Comparison of ENCODE assay signal across 13 cellular contexts in genomic region chr2:75516378-75517122, GRCh38. TPM values are rescaled to one million over a fixed set of nuclear protein-coding genes. Genes with fewer than 3 reads are reported as not detected.
DNase-seq lines count a peak whose midpoint lies in the region; ATAC-seq and TF ChIP-seq lines count a peak whose summit lies in the region.
"Had no signal": no experiment of that assay in that cellular context is flagged by ENCODE, and none has a peak within 500 bp of the region (broad histone marks: within the 10 kb centered on the region; RNA-seq: fewer than 3 reads in every experiment).

No MANE protein-coding gene starts in this region.

- peaks cover 18% of the 10 kb centered on the region for H3K27me3 Mint-ChIP-seq in type B pancreatic cell

- H3K4me1 Mint-ChIP-seq in type B pancreatic cell (ENCODE audit: unreplicated experiment): peaks cover 11% of the 10 kb centered on the region
- H3K4me1 Mint-ChIP-seq: activated naive CD4-positive, alpha-beta T cell treated with anti-CD3 and anti-CD28 coated beads, Interleukin-2, amount 50 U/mL, for 24 hours; CD4-positive, CD25-positive, alpha-beta regulatory T cell had no signal

- DNase-seq in NCI-H1105 (lab: John Stamatoyannopoulos, UW): peak; percentile 5
- no peak for DNase-seq in NCI-H1105 treated with DMSO at 0.1 percent for 48 hours (lab: John Stamatoyannopoulos, UW)
- peak; percentile 82 for DNase-seq in NCI-H446 treated with DMSO at 0.1 percent for 48 hours (lab: John Stamatoyannopoulos, UW)
- peak; percentile 94 for DNase-seq in foreskin melanocyte
- no peak for DNase-seq in type B pancreatic cell (ENCODE audit: extremely low spot score, unreplicated experiment)
- no peak for DNase-seq in globus pallidus (ENCODE audit: low spot score)
- no peak for DNase-seq in DMS79 treated with DMSO at 0.1 percent for 48 hours (lab: John Stamatoyannopoulos, UW)
- DNase-seq: CD4-positive, CD25-positive, alpha-beta regulatory T cell; MV-4-11; nephron progenitor cell had no signal

- TF ChIP-seq CTCF in type B pancreatic cell (conservative IDR thresholded peaks at IDR 0.05): no peak

- peak overlapping the region; percentile 3 for H3K27ac Mint-ChIP-seq in type B pancreatic cell
- H3K27ac Mint-ChIP-seq: activated naive CD4-positive, alpha-beta T cell treated with anti-CD3 and anti-CD28 coated beads, Interleukin-2, amount 50 U/mL, for 24 hours; CD4-positive, CD25-positive, alpha-beta regulatory T cell had no signal

- peaks cover 44% of the 10 kb centered on the region for H3K36me3 Mint-ChIP-seq in type B pancreatic cell
- H3K36me3 Mint-ChIP-seq: CD4-positive, CD25-positive, alpha-beta regulatory T cell had no signal

- peaks cover 17% of the 10 kb centered on the region for H3K9me3 Mint-ChIP-seq in type B pancreatic cell

- H3K4me3 Mint-ChIP-seq in type B pancreatic cell: no peak overlapping the region
- H3K4me3 Mint-ChIP-seq: activated naive CD4-positive, alpha-beta T cell treated with anti-CD3 and anti-CD28 coated beads, Interleukin-2, amount 50 U/mL, for 24 hours; CD4-positive, CD25-positive, alpha-beta regulatory T cell; nephron progenitor cell had no signal

- ATAC-seq in HG03108 (IDR thresholded peaks at IDR 0.05; ENCODE audit: unreplicated experiment): no peak
- ATAC-seq: HCT116 had no signal

RNA-seq across cellular contexts. Expression of gene EVA1A, which starts 44.2 kb away (rescaled TPM):
- total RNA-seq in type B pancreatic cell (ENCODE audit: low replicate concordance): 10.8 and 13.5 TPM in 2 replicates
- total RNA-seq: CD4-positive, CD25-positive, alpha-beta regulatory T cell had no signal

Comparison
In these comparisons a context has a peak if more than half of its experiments do, and no peak if none do; other contexts are left out.
1. DNase-seq: peak in NCI-H1105 (single experiment), NCI-H446 treated with DMSO at 0.1 percent for 48 hours (single experiment) and foreskin melanocyte (single experiment); none in NCI-H1105 treated with DMSO at 0.1 percent for 48 hours (single experiment), type B pancreatic cell (single experiment), globus pallidus (single experiment) and DMS79 treated with DMSO at 0.1 percent for 48 hours (single experiment).